1 cellular context compared by ENCODE assay signal in genomic region chr10:22679608-22680007, GRCh38.
TF ChIP-seq lines count a peak whose summit lies in the region.

No MANE protein-coding gene starts in this region.

TF ChIP-seq in HepG2, 621 proteins besides CTCF, POLR2A, EP300 and RAD21:
- TF ChIP-seq, protein P1, sequence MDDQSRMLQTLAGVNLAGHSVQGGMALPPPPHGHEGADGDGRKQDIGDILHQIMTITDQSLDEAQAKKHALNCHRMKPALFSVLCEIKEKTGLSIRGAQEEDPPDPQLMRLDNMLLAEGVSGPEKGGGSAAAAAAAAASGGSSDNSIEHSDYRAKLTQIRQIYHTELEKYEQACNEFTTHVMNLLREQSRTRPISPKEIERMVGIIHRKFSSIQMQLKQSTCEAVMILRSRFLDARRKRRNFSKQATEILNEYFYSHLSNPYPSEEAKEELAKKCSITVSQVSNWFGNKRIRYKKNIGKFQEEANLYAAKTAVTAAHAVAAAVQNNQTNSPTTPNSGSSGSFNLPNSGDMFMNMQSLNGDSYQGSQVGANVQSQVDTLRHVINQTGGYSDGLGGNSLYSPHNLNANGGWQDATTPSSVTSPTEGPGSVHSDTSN (CRISPR knock-in tag; IDR thresholded peaks at IDR 0.05; ENCODE audit: borderline replicate concordance): no peak
- TF ChIP-seq ZNF7 (CRISPR knock-in tag; IDR thresholded peaks at IDR 0.05): 0 out of 2 replicates have a peak, but pooled peaks have one; percentile 23
- no peak for TF ChIP-seq BRCA1 (CRISPR knock-in tag; IDR thresholded peaks at IDR 0.05)
- no peak for TF ChIP-seq ELK4 (CRISPR knock-in tag; IDR thresholded peaks at IDR 0.05; ENCODE audit: borderline replicate concordance)
- no peak for TF ChIP-seq JARID2 (CRISPR knock-in tag; IDR thresholded peaks at IDR 0.05; ENCODE audit: insufficient replicate concordance)
- no peak for TF ChIP-seq ZNF34 (CRISPR knock-in tag; IDR thresholded peaks at IDR 0.05; ENCODE audit: borderline replicate concordance)
- TF ChIP-seq AGO2 (optimal IDR thresholded peaks at IDR 0.05; ENCODE audit: low read depth, low read length): no peak
TF ChIP-seq in HepG2: peak in this region for 1.
